ENCODE assay signal across 19 cellular contexts in genomic region chr2:217270801-217271121, GRCh38.
DNase-seq lines count a peak whose midpoint lies in the region; ATAC-seq and TF ChIP-seq lines count a peak whose summit lies in the region.
"Had no signal": no experiment of that assay in that cellular context is flagged by ENCODE, and none has a peak within 500 bp of the region (broad histone marks: within the 10 kb centered on the region; RNA-seq: fewer than 3 reads in every experiment).

No MANE protein-coding gene starts in this region.

- H3K27ac Mint-ChIP-seq in nephron progenitor cell: peak overlapping the region; percentile 90
- H3K27ac Mint-ChIP-seq: CD4-positive, alpha-beta T cell had no signal

- H3K4me1 Mint-ChIP-seq in nephron progenitor cell: peaks cover 67% of the 10 kb centered on the region

- 0 out of 2 replicates have a peak, but pooled peaks cover 4% of the 10 kb centered on the region for H3K9me3 ChIP-seq in HAP-1
- no peaks in the 10 kb centered on the region for H3K9me3 ChIP-seq in lower lobe of right lung
- H3K9me3 ChIP-seq: Peyer's patch had no signal

- peaks cover 31% of the 10 kb centered on the region for H3K9me3 Mint-ChIP-seq in nephron progenitor cell

- no peak for TF ChIP-seq CTCF in AG09309 (IDR thresholded peaks at IDR 0.05; ENCODE audit: control insufficient read depth, insufficient read depth, low read depth, low read length, missing control alignments)
- no peak for TF ChIP-seq CTCF in nephron progenitor cell (IDR thresholded peaks at IDR 0.05)
- no peak for TF ChIP-seq CTCF in lower lobe of right lung (IDR thresholded peaks at IDR 0.05)

- H3K4me3 Mint-ChIP-seq in nephron progenitor cell: no peak overlapping the region
- H3K4me3 Mint-ChIP-seq: CD4-positive, alpha-beta T cell had no signal

- H3K27ac ChIP-seq in lower lobe of right lung: no peak overlapping the region
- H3K27ac ChIP-seq: 22Rv1, Peyer's patch had no signal

- H3K27me3 Mint-ChIP-seq in nephron progenitor cell (ENCODE audit: low read depth, poor library complexity): peaks cover 3% of the 10 kb centered on the region

- no peaks in the 10 kb centered on the region for H3K36me3 ChIP-seq in HAP-1 (replicated peaks)
- no peaks in the 10 kb centered on the region for H3K36me3 ChIP-seq in lower lobe of right lung
- H3K36me3 ChIP-seq: Peyer's patch had no signal

- intact Hi-C loops in left ventricle myocardium superior (cut with micrococcal nuclease) (no loop called here), lower lobe of right lung (cut with DNase I) (no loop called here)

- DNase-seq in AG09309 (ENCODE audit: low read depth): peak; percentile 40
- peak; percentile 59 for DNase-seq in RPMI7951 (ENCODE audit: low read depth)
- peak; percentile 79 for DNase-seq in fibroblast of gingiva (ENCODE audit: low read depth)
- no peak for DNase-seq in nephron progenitor cell
- DNase-seq in left ventricle myocardium superior: no peak
- no peak for DNase-seq in HAP-1 (ENCODE audit: low spot score in 2 of 2)
- DNase-seq in NOMO-1 treated with DMSO at 0.1 percent for 48 hours (lab: John Stamatoyannopoulos, UW; ENCODE audit: unreplicated experiment): no peak
- no peak for DNase-seq in lower lobe of right lung
- DNase-seq: Caco-2; CD4-positive, alpha-beta T cell; NCI-H1105; NCI-H1694; NCI-H2081 treated with DMSO at 0.1 percent for 48 hours; NCI-H446 treated with DMSO at 0.1 percent for 48 hours; NCI-H69; Peyer's patch; Right ventricle myocardium superior had no signal

- in situ Hi-C loops in HAP-1 (cut with MboI; ENCODE audit: low sequenced_read_pairs): no loop called here

- no peak for ATAC-seq in left ventricle myocardium superior
- no peak for ATAC-seq in lower lobe of right lung
- ATAC-seq: K562 had no signal

- H3K27me3 ChIP-seq in HAP-1 (ENCODE audit: low read depth) (no peaks in the 10 kb centered on the region), lower lobe of right lung (ENCODE audit: low read depth) (no peaks in the 10 kb centered on the region)
- H3K27me3 ChIP-seq: Peyer's patch had no signal

- H3K4me3 ChIP-seq in AG09309 (ENCODE audit: control insufficient read depth, low read depth, low read length): no peak overlapping the region
- H3K4me3 ChIP-seq in HAP-1: no peak overlapping the region
- no peak overlapping the region for H3K4me3 ChIP-seq in lower lobe of right lung
- H3K4me3 ChIP-seq: K562, Peyer's patch had no signal

- peaks cover 16% of the 10 kb centered on the region for H3K36me3 Mint-ChIP-seq in nephron progenitor cell (ENCODE audit: low read depth)

- H3K4me1 ChIP-seq in HAP-1 (peaks cover 3% of the 10 kb centered on the region), lower lobe of right lung (no peaks in the 10 kb centered on the region)
- H3K4me1 ChIP-seq: Caco-2, Peyer's patch had no signal

Comparison
In these comparisons a context has a peak if more than half of its experiments do, and no peak if none do; other contexts are left out.
1. DNase-seq: peak in AG09309 (single experiment), RPMI7951 (single experiment) and fibroblast of gingiva (single experiment); none in nephron progenitor cell (single experiment), left ventricle myocardium superior (single experiment), HAP-1 (0 of 2), NOMO-1 treated with DMSO at 0.1 percent for 48 hours (single experiment) and lower lobe of right lung (single experiment).